In genomic region chr1:2443285-2444137, GRCh38 we compare ENCODE assay signal across 2 cellular contexts.
TF ChIP-seq lines count a peak whose summit lies in the region.

No MANE protein-coding gene starts in this region.

TF ChIP-seq in SK-N-SH, 30 proteins besides CTCF, POLR2A, EP300 and RAD21:
- TF ChIP-seq PBX3 (IDR thresholded peaks at IDR 0.05): no peak
- TF ChIP-seq ZBTB33 (IDR thresholded peaks at IDR 0.05; ENCODE audit: borderline replicate concordance, low read depth): no peak
- TF ChIP-seq SMC3 (IDR thresholded peaks at IDR 0.05; ENCODE audit: low read depth, low read length): peak; percentile 30; the same call in 1 of the 2 replicates
- no peak for TF ChIP-seq ELF1 (IDR thresholded peaks at IDR 0.05)
- no peak for TF ChIP-seq JUND (IDR thresholded peaks at IDR 0.05)
TF ChIP-seq in SK-N-SH: peak in this region for 1.

TF ChIP-seq in SK-N-SH treated with all-trans-retinoic acid at 6 μM for 48 hours, 23 proteins besides CTCF, POLR2A, EP300 and RAD21:
- TF ChIP-seq SNAI2 (CRISPR knock-in tag; IDR thresholded peaks at IDR 0.05) (no peak), ZNF8 (CRISPR knock-in tag; IDR thresholded peaks at IDR 0.05) (no peak), OSR1 (CRISPR knock-in tag; IDR thresholded peaks at IDR 0.05) (no peak), ZC3H10 (CRISPR knock-in tag; IDR thresholded peaks at IDR 0.05) (no peak), CSRNP3 (CRISPR knock-in tag; IDR thresholded peaks at IDR 0.05) (no peak), TCF4 (CRISPR knock-in tag; IDR thresholded peaks at IDR 0.05; ENCODE audit: borderline replicate concordance) (no peak), BACH2 (CRISPR knock-in tag; IDR thresholded peaks at IDR 0.05; ENCODE audit: borderline replicate concordance) (no peak), POU6F1 (CRISPR knock-in tag; IDR thresholded peaks at IDR 0.05; ENCODE audit: borderline replicate concordance, low read depth) (no peak), CREB5 (CRISPR knock-in tag; IDR thresholded peaks at IDR 0.05; ENCODE audit: low read depth) (no peak)
